In the genomic region with DNA sequence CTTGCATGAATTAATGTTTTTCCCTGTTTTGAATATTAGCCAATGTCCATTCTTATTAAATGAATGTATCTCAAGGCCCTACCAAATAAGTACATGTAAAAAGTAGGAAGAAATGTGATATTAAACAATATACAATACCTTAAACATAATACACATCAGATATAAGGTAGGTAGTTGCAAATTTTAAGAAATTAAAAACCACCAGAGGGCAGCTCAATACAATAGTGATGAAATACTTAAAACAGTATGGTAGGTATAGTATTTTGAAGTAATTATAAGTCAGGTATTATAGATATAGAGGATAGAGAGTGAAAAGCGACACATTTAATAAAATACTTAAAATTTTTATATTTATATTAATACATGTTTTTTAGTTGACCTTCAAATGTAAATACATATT, we compare ENCODE assay signal across 10 cellular contexts. TPM values are rescaled to one million over a fixed set of nuclear protein-coding genes. Genes with fewer than 3 reads are reported as not detected.
A peak's percentile ranks its signal among the peaks of the same experiment; 100 is the strongest.
DNase-seq lines count a peak whose midpoint lies in the region; ATAC-seq and TF ChIP-seq lines count a peak whose summit lies in the region.
"Had no signal": no experiment of that assay in that cellular context is flagged by ENCODE, and none has a peak within 500 bp of the region (broad histone marks: within the 10 kb centered on the region; RNA-seq: fewer than 3 reads in every experiment).

No MANE protein-coding gene starts in this region.

- no peak for ATAC-seq in GM19463 (IDR thresholded peaks at IDR 0.05; ENCODE audit: unreplicated experiment)
- no peak for ATAC-seq in GM21576 (IDR thresholded peaks at IDR 0.05; ENCODE audit: unreplicated experiment)

- H3K9me2 ChIP-seq in MM.1S (replicated peaks; ENCODE audit: insufficient read depth, low read length) = no peaks in the 10 kb centered on the region

- H3K36me3 ChIP-seq in MM.1S (replicated peaks; ENCODE audit: insufficient read depth, low read length) (no peaks in the 10 kb centered on the region), breast epithelium (no peaks in the 10 kb centered on the region)
- H3K36me3 ChIP-seq: colonic mucosa had no signal

- H4K20me1 ChIP-seq in MM.1S (ENCODE audit: insufficient read depth, low read length) = no peaks in the 10 kb centered on the region

- H3K4me2 ChIP-seq in MM.1S (ENCODE audit: low read depth, low read length) = no peak overlapping the region

- no peaks in the 10 kb centered on the region for H3K9me3 ChIP-seq in MM.1S (replicated peaks; ENCODE audit: insufficient read depth, low read length)
- H3K9me3 ChIP-seq in breast epithelium = no peaks in the 10 kb centered on the region
- H3K9me3 ChIP-seq: colonic mucosa had no signal

- intact Hi-C loops in breast epithelium (cut with DNase I; ENCODE audit: low total_unique reads) (no loop called here), posterior vena cava (cut with DNase I) (loop anchor here (10.0 kb wide), 1 partner anchor 482 kb away; no protein-coding TSS in a partner anchor)

- H3K79me2 ChIP-seq in MM.1S (ENCODE audit: low read length) = no peaks in the 10 kb centered on the region

- no peak for TF ChIP-seq POLR2A in breast epithelium (IDR thresholded peaks at IDR 0.05)

- peak; percentile 16 for DNase-seq in EH (ENCODE audit: low read depth)
- no peak for DNase-seq in MM.1S
- no peak for DNase-seq in breast epithelium (ENCODE audit: low spot score in 2 of 2)
- peak; percentile 23 for DNase-seq in myocyte (ENCODE audit: low read depth)
- no peak for DNase-seq in posterior vena cava (ENCODE audit: low spot score)
- no peak for DNase-seq in amniotic stem cell (lab: John Stamatoyannopoulos, UW)
- DNase-seq: colonic mucosa, islet precursor cell had no signal

- H3K4me1 ChIP-seq in MM.1S (ENCODE audit: low read length) = no peaks in the 10 kb centered on the region
- H3K4me1 ChIP-seq in breast epithelium = no peaks in the 10 kb centered on the region
- H3K4me1 ChIP-seq: colonic mucosa had no signal

- no peak overlapping the region for H3K27ac ChIP-seq in MM.1S (ENCODE audit: low read length)
- H3K27ac ChIP-seq in breast epithelium = no peak overlapping the region
- H3K27ac ChIP-seq: colonic mucosa had no signal

- H3F3A ChIP-seq in MM.1S (ENCODE audit: insufficient read depth, low read length) = no peaks in the 10 kb centered on the region

- H2AFZ ChIP-seq in MM.1S (ENCODE audit: low read length) = no peak overlapping the region

- TF ChIP-seq CTCF in MM.1S (IDR thresholded peaks at IDR 0.05; ENCODE audit: low read length) = 0 out of 2 replicates have a peak, but pooled peaks have one; percentile 7
- peak in 2 of 3 donors; percentile 18 to 24 for TF ChIP-seq CTCF in breast epithelium (IDR thresholded peaks at IDR 0.05)

- H3K4me3 ChIP-seq in MM.1S (ENCODE audit: low read length) (no peak overlapping the region), breast epithelium (no peak overlapping the region)
- H3K4me3 ChIP-seq: colonic mucosa had no signal

- no peak overlapping the region for H3K9ac ChIP-seq in MM.1S (ENCODE audit: low read length)

- H3K27me3 ChIP-seq in MM.1S (replicated peaks; ENCODE audit: insufficient read depth, low read length) (no peaks in the 10 kb centered on the region), breast epithelium (no peaks in the 10 kb centered on the region)
- H3K27me3 ChIP-seq: colonic mucosa had no signal

RNA-seq across cellular contexts. Expression of a gene that starts 43.6 kb away (rescaled TPM):
- 10 to 100 TPM; 16.3 to 64.7 (median 29.8) TPM for total RNA-seq in breast epithelium
- total RNA-seq in myocyte = 19.7 and 27.8 TPM in 2 replicates
- 11.2 TPM for polyA plus RNA-seq in myocyte (2012)
- 10 to 100 TPM; 45.3 to 53.8 TPM for total RNA-seq in posterior vena cava

Comparison
In these comparisons a context has a peak if more than half of its experiments do, and no peak if none do; other contexts are left out.
1. DNase-seq: peak in EH (single experiment) and myocyte (single experiment); none in MM.1S (single experiment), breast epithelium (0 of 2), posterior vena cava (single experiment) and amniotic stem cell (single experiment).